16 cellular contexts compared by ENCODE assay signal in the genomic region with DNA sequence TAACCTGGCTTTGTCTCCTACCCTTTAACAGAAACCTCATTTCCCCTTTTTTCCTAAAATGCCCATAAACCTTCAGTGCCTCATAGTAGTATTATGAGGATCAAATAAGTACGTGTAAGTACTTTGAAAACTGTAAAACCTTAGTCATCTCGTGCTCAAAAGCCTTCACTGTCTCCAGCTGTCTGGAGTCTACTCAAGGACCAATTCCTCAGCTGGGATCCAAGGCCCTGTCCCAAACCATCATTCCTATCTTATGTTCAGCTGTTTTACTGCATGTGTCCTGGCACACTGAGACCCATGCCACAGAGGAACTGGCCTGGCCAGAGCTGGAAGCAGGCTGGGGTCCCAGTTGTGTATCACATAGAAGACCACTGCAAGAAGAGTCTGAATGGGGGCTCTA. TPM values are rescaled to one million over a fixed set of nuclear protein-coding genes. Genes with fewer than 3 reads are reported as not detected.
A peak's percentile ranks its signal among the peaks of the same experiment; 100 is the strongest.
DNase-seq lines count a peak whose midpoint lies in the region; ATAC-seq and TF ChIP-seq lines count a peak whose summit lies in the region.
"Had no signal": no experiment of that assay in that cellular context is flagged by ENCODE, and none has a peak within 500 bp of the region (broad histone marks: within the 10 kb centered on the region; RNA-seq: fewer than 3 reads in every experiment).

No MANE protein-coding gene starts in this region.

- CTCF ChIA-PET in GM10248 (lab: Yijun Ruan, JAX) = no interaction called here

- H3K4me3 ChIP-seq in fibroblast of pulmonary artery (replicated peaks; ENCODE audit: low read depth, low read length) = no peak overlapping the region
- H3K4me3 ChIP-seq: adrenal gland, upper lobe of right lung had no signal

- DNase-seq in GM04503 (ENCODE audit: low read depth) = peak; percentile 62
- peak; percentile 39 for DNase-seq in fibroblast of pulmonary artery (ENCODE audit: low read depth)
- DNase-seq in stimulated activated effector memory CD8-positive, alpha-beta T cell treated with anti-CD3 and anti-CD28 coated beads, Interleukin-12 subunit alpha, Interleukin-12 subunit beta, amount 100 ng/mL, for 72 hours (ENCODE audit: low spot score in 2 of 2) = no peak
- no peak for DNase-seq in activated naive CD4-positive, alpha-beta T cell treated with anti-CD3 and anti-CD28 coated beads, Interleukin-2, amount 50 U/mL, for 72 hours (ENCODE audit: low spot score in 2 of 2)
- DNase-seq in GM10248 (ENCODE audit: extremely low spot score) = no peak
- no peak for DNase-seq in activated CD8-positive, alpha-beta memory T cell treated with anti-CD3 and anti-CD28 coated beads, Interleukin-2, amount 50 U/mL, for 48 hours
- no peak for DNase-seq in T1000 (lab: John Stamatoyannopoulos, UW)
- DNase-seq: activated CD4-positive, alpha-beta T cell treated with anti-CD3 and anti-CD28 coated beads for 36 hours; activated T-cell treated with anti-CD3 and anti-CD28 coated beads, Interleukin-2, amount 50 U/mL, for 1 hour; NCI-H1436; NCI-H510A; T-helper 2 cell; upper lobe of right lung had no signal

- H3K27ac Mint-ChIP-seq in stimulated activated effector memory CD8-positive, alpha-beta T cell treated with anti-CD3 and anti-CD28 coated beads, Interleukin-12 subunit alpha, Interleukin-12 subunit beta, amount 100 ng/mL, for 72 hours = no peak overlapping the region
- no peak overlapping the region for H3K27ac Mint-ChIP-seq in activated naive CD4-positive, alpha-beta T cell treated with anti-CD3 and anti-CD28 coated beads, Interleukin-2, amount 50 U/mL, for 72 hours
- H3K27ac Mint-ChIP-seq: activated CD4-positive, alpha-beta T cell treated with anti-CD3 and anti-CD28 coated beads for 36 hours; CD14-positive monocyte had no signal

- POLR2A ChIA-PET in GM10248 (lab: Yijun Ruan, JAX) = no interaction called here

- H3K36me3 Mint-ChIP-seq in stimulated activated effector memory CD8-positive, alpha-beta T cell treated with anti-CD3 and anti-CD28 coated beads, Interleukin-12 subunit alpha, Interleukin-12 subunit beta, amount 100 ng/mL, for 72 hours = no peaks in the 10 kb centered on the region
- H3K36me3 Mint-ChIP-seq in activated naive CD4-positive, alpha-beta T cell treated with anti-CD3 and anti-CD28 coated beads, Interleukin-2, amount 50 U/mL, for 72 hours = no peaks in the 10 kb centered on the region
- H3K36me3 Mint-ChIP-seq: CD14-positive monocyte had no signal

- no peaks in the 10 kb centered on the region for H3K4me1 Mint-ChIP-seq in stimulated activated effector memory CD8-positive, alpha-beta T cell treated with anti-CD3 and anti-CD28 coated beads, Interleukin-12 subunit alpha, Interleukin-12 subunit beta, amount 100 ng/mL, for 72 hours
- H3K4me1 Mint-ChIP-seq: activated CD4-positive, alpha-beta T cell treated with anti-CD3 and anti-CD28 coated beads for 36 hours; CD14-positive monocyte had no signal

- no peak for TF ChIP-seq CTCF in fibroblast of pulmonary artery (IDR thresholded peaks at IDR 0.05; ENCODE audit: low read length, missing control alignments)
- TF ChIP-seq CTCF in GM10248 (IDR thresholded peaks at IDR 0.05; ENCODE audit: control extremely low read depth, extremely low read depth, low read depth, missing control alignments) = no peak

- H3K9me3 Mint-ChIP-seq in stimulated activated effector memory CD8-positive, alpha-beta T cell treated with anti-CD3 and anti-CD28 coated beads, Interleukin-12 subunit alpha, Interleukin-12 subunit beta, amount 100 ng/mL, for 72 hours = no peaks in the 10 kb centered on the region
- H3K9me3 Mint-ChIP-seq in activated naive CD4-positive, alpha-beta T cell treated with anti-CD3 and anti-CD28 coated beads, Interleukin-2, amount 50 U/mL, for 72 hours = no peaks in the 10 kb centered on the region
- H3K9me3 Mint-ChIP-seq: CD14-positive monocyte had no signal

- ATAC-seq in SK-N-SH treated with all-trans-retinoic acid at 6 μM for 48 hours = peak; percentile 18
- ATAC-seq in stimulated activated effector memory CD8-positive, alpha-beta T cell treated with anti-CD3 and anti-CD28 coated beads, Interleukin-12 subunit alpha, Interleukin-12 subunit beta, amount 100 ng/mL, for 72 hours = peak; percentile 32
- no peak for ATAC-seq in activated naive CD4-positive, alpha-beta T cell treated with anti-CD3 and anti-CD28 coated beads, Interleukin-2, amount 50 U/mL, for 72 hours
- ATAC-seq: activated CD4-positive, alpha-beta T cell treated with anti-CD3 and anti-CD28 coated beads for 36 hours; upper lobe of right lung had no signal

- no peak overlapping the region for H3K4me3 Mint-ChIP-seq in stimulated activated effector memory CD8-positive, alpha-beta T cell treated with anti-CD3 and anti-CD28 coated beads, Interleukin-12 subunit alpha, Interleukin-12 subunit beta, amount 100 ng/mL, for 72 hours
- H3K4me3 Mint-ChIP-seq: activated CD4-positive, alpha-beta T cell treated with anti-CD3 and anti-CD28 coated beads for 36 hours; CD14-positive monocyte had no signal

TF ChIP-seq in SK-N-SH treated with all-trans-retinoic acid at 6 μM for 48 hours, 23 proteins besides CTCF, POLR2A, EP300 and RAD21:
- TF ChIP-seq CSDC2 (CRISPR knock-in tag; IDR thresholded peaks at IDR 0.05) = no peak
- TF ChIP-seq PPARA (CRISPR knock-in tag; IDR thresholded peaks at IDR 0.05; ENCODE audit: borderline replicate concordance) = no peak
- TF ChIP-seq ESRRG (CRISPR knock-in tag; IDR thresholded peaks at IDR 0.05) = no peak
- no peak for TF ChIP-seq ZNF70 (CRISPR knock-in tag; IDR thresholded peaks at IDR 0.05)
- TF ChIP-seq ISL1 (CRISPR knock-in tag; IDR thresholded peaks at IDR 0.05) = no peak
- TF ChIP-seq ZFP3 (CRISPR knock-in tag; IDR thresholded peaks at IDR 0.05) = no peak
- TF ChIP-seq ZFP30 (CRISPR knock-in tag; IDR thresholded peaks at IDR 0.05) = no peak
- TF ChIP-seq, protein P1, sequence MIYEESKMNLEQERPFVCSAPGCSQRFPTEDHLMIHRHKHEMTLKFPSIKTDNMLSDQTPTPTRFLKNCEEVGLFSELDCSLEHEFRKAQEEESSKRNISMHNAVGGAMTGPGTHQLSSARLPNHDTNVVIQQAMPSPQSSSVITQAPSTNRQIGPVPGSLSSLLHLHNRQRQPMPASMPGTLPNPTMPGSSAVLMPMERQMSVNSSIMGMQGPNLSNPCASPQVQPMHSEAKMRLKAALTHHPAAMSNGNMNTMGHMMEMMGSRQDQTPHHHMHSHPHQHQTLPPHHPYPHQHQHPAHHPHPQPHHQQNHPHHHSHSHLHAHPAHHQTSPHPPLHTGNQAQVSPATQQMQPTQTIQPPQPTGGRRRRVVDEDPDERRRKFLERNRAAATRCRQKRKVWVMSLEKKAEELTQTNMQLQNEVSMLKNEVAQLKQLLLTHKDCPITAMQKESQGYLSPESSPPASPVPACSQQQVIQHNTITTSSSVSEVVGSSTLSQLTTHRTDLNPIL (CRISPR knock-in tag; IDR thresholded peaks at IDR 0.05; ENCODE audit: low read depth) = no peak
- TF ChIP-seq TSHZ2 (CRISPR knock-in tag; IDR thresholded peaks at IDR 0.05) = no peak
- TF ChIP-seq ARNTL (CRISPR knock-in tag; IDR thresholded peaks at IDR 0.05; ENCODE audit: borderline replicate concordance, low read depth) = no peak

RNA-seq across cellular contexts. Expression of gene ADAMTSL1, which starts 15.9 kb away (rescaled TPM):
- total RNA-seq in activated naive CD4-positive, alpha-beta T cell treated with anti-CD3 and anti-CD28 coated beads, Interleukin-2, amount 50 U/mL, for 72 hours = not detected
- total RNA-seq: activated CD4-positive, alpha-beta T cell treated with anti-CD3 and anti-CD28 coated beads for 36 hours had no signal

Comparison
In these comparisons a context has a peak if more than half of its experiments do, and no peak if none do; other contexts are left out.
1. DNase-seq: peak in GM04503 (single experiment) and fibroblast of pulmonary artery (single experiment); none in stimulated activated effector memory CD8-positive, alpha-beta T cell treated with anti-CD3 and anti-CD28 coated beads, Interleukin-12 subunit alpha, Interleukin-12 subunit beta, amount 100 ng/mL, for 72 hours (0 of 2), activated naive CD4-positive, alpha-beta T cell treated with anti-CD3 and anti-CD28 coated beads, Interleukin-2, amount 50 U/mL, for 72 hours (0 of 2), GM10248 (single experiment), activated CD8-positive, alpha-beta memory T cell treated with anti-CD3 and anti-CD28 coated beads, Interleukin-2, amount 50 U/mL, for 48 hours (single experiment) and T1000 (single experiment).
2. ATAC-seq: peak in SK-N-SH treated with all-trans-retinoic acid at 6 μM for 48 hours (single experiment) and stimulated activated effector memory CD8-positive, alpha-beta T cell treated with anti-CD3 and anti-CD28 coated beads, Interleukin-12 subunit alpha, Interleukin-12 subunit beta, amount 100 ng/mL, for 72 hours (single experiment); none in activated naive CD4-positive, alpha-beta T cell treated with anti-CD3 and anti-CD28 coated beads, Interleukin-2, amount 50 U/mL, for 72 hours (0 of 2).